Comparison of ENCODE assay signal across 1 cellular context in the genomic region with DNA sequence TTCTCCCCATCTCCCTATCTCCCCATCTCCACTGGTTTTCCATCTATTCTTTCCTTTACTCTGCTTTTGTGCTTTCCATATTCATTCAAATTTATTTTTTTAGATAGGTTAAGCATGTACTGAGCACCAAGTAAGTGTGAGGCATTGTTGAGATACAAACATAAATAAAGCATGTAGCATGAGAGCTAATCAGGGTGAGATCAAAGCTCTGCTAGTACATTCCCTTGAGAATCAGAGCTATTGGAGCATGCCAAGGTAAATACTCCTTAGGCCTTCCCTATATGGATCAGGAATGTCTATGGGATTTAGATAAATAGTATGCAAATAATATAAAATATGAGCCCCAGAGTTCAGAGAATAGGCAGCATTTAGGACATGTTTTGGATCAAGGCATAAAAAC.
TF ChIP-seq lines count a peak whose summit lies in the region.

No MANE protein-coding gene starts in this region.

TF ChIP-seq in IMR-90, 13 proteins besides CTCF, POLR2A, EP300 and RAD21 (continued from another document):
- TF ChIP-seq, protein P1, sequence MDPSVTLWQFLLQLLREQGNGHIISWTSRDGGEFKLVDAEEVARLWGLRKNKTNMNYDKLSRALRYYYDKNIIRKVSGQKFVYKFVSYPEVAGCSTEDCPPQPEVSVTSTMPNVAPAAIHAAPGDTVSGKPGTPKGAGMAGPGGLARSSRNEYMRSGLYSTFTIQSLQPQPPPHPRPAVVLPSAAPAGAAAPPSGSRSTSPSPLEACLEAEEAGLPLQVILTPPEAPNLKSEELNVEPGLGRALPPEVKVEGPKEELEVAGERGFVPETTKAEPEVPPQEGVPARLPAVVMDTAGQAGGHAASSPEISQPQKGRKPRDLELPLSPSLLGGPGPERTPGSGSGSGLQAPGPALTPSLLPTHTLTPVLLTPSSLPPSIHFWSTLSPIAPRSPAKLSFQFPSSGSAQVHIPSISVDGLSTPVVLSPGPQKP (IDR thresholded peaks at IDR 0.05; ENCODE audit: borderline replicate concordance, low read depth, low read length), result no peak
- TF ChIP-seq RCOR1 (IDR thresholded peaks at IDR 0.05; ENCODE audit: insufficient replicate concordance, low read length) (no peak), MAZ (IDR thresholded peaks at IDR 0.05; ENCODE audit: borderline replicate concordance, low read depth, low read length) (no peak), CEBPB (IDR thresholded peaks at IDR 0.05; ENCODE audit: low read depth, low read length) (no peak), RFX5 (IDR thresholded peaks at IDR 0.05; ENCODE audit: low read depth, low read length) (no peak), CHD1 (IDR thresholded peaks at IDR 0.05; ENCODE audit: low read depth, low read length) (no peak), MAFK (IDR thresholded peaks at IDR 0.05; ENCODE audit: low read depth, low read length) (no peak), SMC3 (IDR thresholded peaks at IDR 0.05; ENCODE audit: low read depth, low read length) (no peak), BHLHE40 (IDR thresholded peaks at IDR 0.05; ENCODE audit: low read depth, low read length) (no peak), FOS (IDR thresholded peaks at IDR 0.05; ENCODE audit: low read depth, low read length) (no peak)
- TF ChIP-seq, protein P2, sequence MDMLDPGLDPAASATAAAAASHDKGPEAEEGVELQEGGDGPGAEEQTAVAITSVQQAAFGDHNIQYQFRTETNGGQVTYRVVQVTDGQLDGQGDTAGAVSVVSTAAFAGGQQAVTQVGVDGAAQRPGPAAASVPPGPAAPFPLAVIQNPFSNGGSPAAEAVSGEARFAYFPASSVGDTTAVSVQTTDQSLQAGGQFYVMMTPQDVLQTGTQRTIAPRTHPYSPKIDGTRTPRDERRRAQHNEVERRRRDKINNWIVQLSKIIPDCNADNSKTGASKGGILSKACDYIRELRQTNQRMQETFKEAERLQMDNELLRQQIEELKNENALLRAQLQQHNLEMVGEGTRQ (IDR thresholded peaks at IDR 0.05; ENCODE audit: low read depth, low read length), result no peak
